Comparison of ENCODE assay signal across 8 cellular contexts in genomic region chr15:66946578-66947164, GRCh38.
A peak's percentile ranks its signal among the peaks of the same experiment; 100 is the strongest.
DNase-seq lines count a peak whose midpoint lies in the region; ATAC-seq, FAIRE-seq and TF ChIP-seq lines count a peak whose summit lies in the region.

No MANE protein-coding gene starts in this region.

- H3K4me1 ChIP-seq in HAP-1, result peaks cover 2% of the 10 kb centered on the region; the same call in 1 of the 2 replicates
- peaks cover 5% of the 10 kb centered on the region for H3K4me1 ChIP-seq in mucosa of descending colon (ENCODE audit: low read depth)

- DNase-seq in Ammon's horn (ENCODE audit: low spot score) (peak; percentile 85), HAP-1 (ENCODE audit: low spot score in 2 of 2) (peak; percentile 80 to 87), NOMO-1 (lab: John Stamatoyannopoulos, UW; ENCODE audit: unreplicated experiment in 2 of 2) (peak; percentile 44 to 53), mucosa of descending colon (peak in 2 of 3 donors; percentile 74 to 76)
- DNase-seq in activated CD8-positive, alpha-beta memory T cell treated with anti-CD3 and anti-CD28 coated beads for 24 hours, result peak; percentile 91
- peak; percentile 35 for DNase-seq in stimulated activated CD8-positive, alpha-beta memory T cell treated with anti-CD3 and anti-CD28 coated beads, Interleukin-7, amount 100 ng/mL, for 24 hours (ENCODE audit: low read depth)

- H3K4me3 ChIP-seq in HAP-1, result no peak overlapping the region
- no peak overlapping the region for H3K4me3 ChIP-seq in mucosa of descending colon

- FAIRE-seq in endometrium (lab: Jason Lieb, UNC), result peak; percentile 61

- intact Hi-C loops in mucosa of descending colon (cut with DNase I, micrococcal nuclease), result loop anchor here (2.0 to 10.0 kb wide), 3 partner anchors 358 to 488 kb away; no protein-coding TSS in a partner anchor

- ATAC-seq in mucosa of descending colon (peak; percentile 81), GM18505 (IDR thresholded peaks at IDR 0.05; ENCODE audit: unreplicated experiment) (no peak)

- in situ Hi-C loops in HAP-1 (cut with MboI; ENCODE audit: low sequenced_read_pairs), result loop anchor here (5.0 kb wide), 3 partner anchors 351 to 891 kb away; no protein-coding TSS in a partner anchor

- no peaks in the 10 kb centered on the region; the same call in 1 of the 2 replicates for H3K27me3 ChIP-seq in HAP-1 (ENCODE audit: low read depth)

- peak; percentile 77 for TF ChIP-seq CTCF in mucosa of descending colon (IDR thresholded peaks at IDR 0.05)

- H3K9me3 ChIP-seq in HAP-1 (no peaks in the 10 kb centered on the region), mucosa of descending colon (no peaks in the 10 kb centered on the region)

- H3K36me3 ChIP-seq in HAP-1 (replicated peaks), result no peaks in the 10 kb centered on the region
- H3K36me3 ChIP-seq in mucosa of descending colon (ENCODE audit: low read depth), result no peaks in the 10 kb centered on the region

- TF ChIP-seq POLR2A in GM18505 (IDR thresholded peaks at IDR 0.05; ENCODE audit: borderline replicate concordance, extremely low read depth, insufficient read depth, insufficient read length), result no peak

Comparison
In these comparisons a context has a peak if more than half of its experiments do, and no peak if none do; other contexts are left out.
1. DNase-seq: peak in every context shown above with its lines; median percentile 91 in activated CD8-positive, alpha-beta memory T cell treated with anti-CD3 and anti-CD28 coated beads for 24 hours; 85 in Ammon's horn; 84 in HAP-1; 75 in mucosa of descending colon; 48 in NOMO-1; 35 in stimulated activated CD8-positive, alpha-beta memory T cell treated with anti-CD3 and anti-CD28 coated beads, Interleukin-7, amount 100 ng/mL, for 24 hours.